9 cellular contexts compared by ENCODE assay signal in genomic region chr10:98339790-98340189, GRCh38.
DNase-seq lines count a peak whose midpoint lies in the region; ATAC-seq and TF ChIP-seq lines count a peak whose summit lies in the region.
"Had no signal": no experiment of that assay in that cellular context is flagged by ENCODE, and none has a peak within 500 bp of the region (broad histone marks: within the 10 kb centered on the region; RNA-seq: fewer than 3 reads in every experiment).

No MANE protein-coding gene starts in this region.

- no peaks in the 10 kb centered on the region for H4K20me1 ChIP-seq in PC-9 (ENCODE audit: insufficient read depth)

- H3K4me1 ChIP-seq in PC-9 (replicated peaks; ENCODE audit: insufficient read depth) = peaks cover 18% of the 10 kb centered on the region

- BruUV-seq in PC-9 (replicated peaks; lab: Mats Ljungman, UMichigan) = no TSS peak

- DNase-seq in NCI-H2107 treated with DMSO at 0.1 percent for 48 hours (lab: John Stamatoyannopoulos, UW; ENCODE audit: unreplicated experiment) = peak; percentile 41
- DNase-seq in NCI-H2107 (lab: John Stamatoyannopoulos, UW) = no peak
- DNase-seq in myocyte (ENCODE audit: low read depth) = peak; percentile 70
- DNase-seq in left lobe of liver (ENCODE audit: low spot score) = no peak
- no peak for DNase-seq in PC-9
- DNase-seq in AG08395 (ENCODE audit: low spot score) = no peak
- DNase-seq: activated T-cell treated with anti-CD3 and anti-CD28 coated beads, Interleukin-2, amount 50 U/mL, for 24 hours had no signal

- peak; percentile 90 for ATAC-seq in GM21423 (IDR thresholded peaks at IDR 0.05; ENCODE audit: unreplicated experiment)
- ATAC-seq in HG03342 (IDR thresholded peaks at IDR 0.05; ENCODE audit: unreplicated experiment) = peak; percentile 78
- no peak for ATAC-seq in left lobe of liver

- H3F3A ChIP-seq in PC-9 (ENCODE audit: insufficient read depth, low read depth) = peaks cover 7% of the 10 kb centered on the region; the same call in 1 of the 2 replicates

- no peak overlapping the region for H3K4me3 ChIP-seq in PC-9

- intact Hi-C loops in PC-9 (cut with micrococcal nuclease; ENCODE audit: unreplicated experiment) = no loop called here

- H3K79me2 ChIP-seq in PC-9 (ENCODE audit: low read depth) = no peaks in the 10 kb centered on the region

- no peaks in the 10 kb centered on the region for H3K36me3 ChIP-seq in PC-9 (ENCODE audit: low read depth)

- H3K27me3 ChIP-seq in PC-9 (ENCODE audit: insufficient read depth, low read depth) = no peaks in the 10 kb centered on the region

- H3K4me2 ChIP-seq in PC-9 = no peak overlapping the region

- no peak overlapping the region for H3K27ac ChIP-seq in PC-9

- POLR2A ChIA-PET in PC-9 (lab: Charles Lee; ENCODE audit: unreplicated experiment) = no interaction called here

- H3K9me3 ChIP-seq in PC-9 (ENCODE audit: insufficient read depth, low read depth) = no peaks in the 10 kb centered on the region

- TF ChIP-seq CTCF in PC-9 (conservative IDR thresholded peaks at IDR 0.05) = no peak

- H2AFZ ChIP-seq in PC-9 = no peak overlapping the region

- CTCF ChIA-PET in PC-9 (lab: Charles Lee) = interaction anchor here (0.6 kb wide), 1 partner anchor 46 kb away, joined by 3 read pairs; no protein-coding TSS in a partner anchor

- H3K9me2 ChIP-seq in PC-9 (ENCODE audit: insufficient read depth) = no peaks in the 10 kb centered on the region

Comparison
In these comparisons a context has a peak if more than half of its experiments do, and no peak if none do; other contexts are left out.
1. DNase-seq: peak in NCI-H2107 treated with DMSO at 0.1 percent for 48 hours (single experiment) and myocyte (single experiment); none in NCI-H2107 (single experiment), left lobe of liver (single experiment), PC-9 (0 of 2) and AG08395 (single experiment).